In genomic region chr1:15401391-15402055, GRCh38 we compare ENCODE assay signal across 23 cellular contexts. TPM values are rescaled to one million over a fixed set of nuclear protein-coding genes. Genes with fewer than 3 reads are reported as not detected.
"Had no signal": no experiment of that assay in that cellular context is flagged by ENCODE, and none has a peak within 500 bp of the region (broad histone marks: within the 10 kb centered on the region; RNA-seq: fewer than 3 reads in every experiment).

No MANE protein-coding gene starts in this region.

- ATAC-seq: activated CD8-positive, alpha-beta memory T cell treated with anti-CD3 and anti-CD28 coated beads, Interleukin-2, amount 10 ng/mL, durations not matched to agents 7 days and 5 days; gastroesophageal sphincter; heart left ventricle; sciatic nerve had no signal

- H3K36me3 ChIP-seq: gastroesophageal sphincter, heart left ventricle, left ventricle myocardium inferior, neural progenitor cell, tibial nerve, uterus had no signal

- H3K4me1 ChIP-seq: body of pancreas, neural progenitor cell, tibial nerve, uterus had no signal

- DNase-seq: activated B cell treated with CpG ODN at 0.5 μM for 24 hours; activated CD4-positive, alpha-beta memory T cell treated with anti-CD3 and anti-CD28 coated beads, Interleukin-2, amount 10 ng/mL, durations not matched to agents 7 days and 5 days; activated CD4-positive, alpha-beta T cell treated with anti-CD3 and anti-CD28 coated beads for 48 hours; activated CD8-positive, alpha-beta memory T cell treated with anti-CD3 and anti-CD28 coated beads, Interleukin-2, amount 10 ng/mL, durations not matched to agents 7 days and 5 days; activated naive CD4-positive, alpha-beta T cell treated with anti-CD3 and anti-CD28 coated beads for 36 hours; cortex of kidney; erythroblast; heart left ventricle; kidney glomerular epithelial cell; left ventricle myocardium inferior; stimulated activated CD8-positive, alpha-beta memory T cell treated with anti-CD3 and anti-CD28 coated beads, Interleukin-4, amount 100 ng/mL, for 48 hours; stimulated activated naive CD4-positive, alpha-beta T cell; T-helper 1 cell; T-helper 9 cell; uterus had no signal

- H3K27me3 ChIP-seq: body of pancreas, gastroesophageal sphincter, heart left ventricle, neural progenitor cell, tibial nerve, uterus had no signal

- H3K4me3 ChIP-seq: body of pancreas, gastroesophageal sphincter, heart left ventricle, left ventricle myocardium inferior, neural progenitor cell, tibial nerve, uterus had no signal

- H3K4me2 ChIP-seq: neural progenitor cell had no signal

- H2AFZ ChIP-seq: neural progenitor cell had no signal

- H3K27ac ChIP-seq: gastroesophageal sphincter, heart left ventricle, left ventricle myocardium inferior, neural progenitor cell, tibial nerve, uterus had no signal

RNA-seq across cellular contexts. Expression of gene CTRC, which starts 36.7 kb away (rescaled TPM):
- total RNA-seq: activated naive CD4-positive, alpha-beta T cell treated with anti-CD3 and anti-CD28 coated beads for 36 hours; gastroesophageal sphincter; left ventricle myocardium inferior; osteocyte had no signal

RNA-seq across cellular contexts. Expression of gene CELA2A, which starts 55.0 kb away (rescaled TPM):
- total RNA-seq: activated B cell treated with CpG ODN at 0.5 μM for 24 hours; activated CD4-positive, alpha-beta memory T cell treated with anti-CD3 and anti-CD28 coated beads, Interleukin-2, amount 10 ng/mL, durations not matched to agents 7 days and 5 days; activated CD8-positive, alpha-beta memory T cell treated with anti-CD3 and anti-CD28 coated beads, Interleukin-2, amount 10 ng/mL, durations not matched to agents 7 days and 5 days; activated naive CD4-positive, alpha-beta T cell treated with anti-CD3 and anti-CD28 coated beads for 36 hours; gastroesophageal sphincter; left ventricle myocardium inferior; mononuclear cell; osteocyte; subcutaneous adipose tissue; uterus had no signal
